In genomic region chr16:3459401-3460090, GRCh38 we compare ENCODE assay signal across 7 cellular contexts. TPM values are rescaled to one million over a fixed set of nuclear protein-coding genes. Genes with fewer than 3 reads are reported as not detected.
DNase-seq lines count a peak whose midpoint lies in the region; ATAC-seq and TF ChIP-seq lines count a peak whose summit lies in the region.

No MANE protein-coding gene starts in this region.

- POLR2A ChIA-PET in HEK293 (lab: Yijun Ruan, JAX), result no interaction called here
- POLR2A ChIA-PET in activated CD4-positive, alpha-beta memory T cell treated with anti-CD3 and anti-CD28 coated beads for 36 hours (lab: Charles Lee), result no interaction called here

- no peak for ATAC-seq in right cardiac atrium
- peak; percentile 15 for ATAC-seq in stimulated activated effector memory CD8-positive, alpha-beta T cell treated with anti-CD3 and anti-CD28 coated beads, Interleukin-12 subunit alpha, Interleukin-12 subunit beta, amount 100 ng/mL, for 72 hours

- H3K9me3 Mint-ChIP-seq in activated CD4-positive, alpha-beta memory T cell treated with anti-CD3 and anti-CD28 coated beads for 36 hours, result no peaks in the 10 kb centered on the region
- H3K9me3 Mint-ChIP-seq in stimulated activated effector memory CD8-positive, alpha-beta T cell treated with anti-CD3 and anti-CD28 coated beads, Interleukin-12 subunit alpha, Interleukin-12 subunit beta, amount 100 ng/mL, for 72 hours, result no peaks in the 10 kb centered on the region

- intact Hi-C loops in activated CD4-positive, alpha-beta memory T cell treated with anti-CD3 and anti-CD28 coated beads for 36 hours (cut with micrococcal nuclease), result loop anchor here (1.0 to 5.0 kb wide), 5 partner anchors 41 to 287 kb away; partner anchors contain the start of genes ZNF174, ZNF263 and ZSCAN32
- intact Hi-C loops in right cardiac atrium (cut with DNase I), result loop anchor here in 2 of 4 donors (5.0 to 10.0 kb wide), 2 partner anchors 55 to 57 kb away; partner anchors contain the start of genes ZNF174 (in 2 of the 2) and ZSCAN32 (in 2 of the 2)

- peaks cover 51% of the 10 kb centered on the region for H3K4me1 Mint-ChIP-seq in activated CD4-positive, alpha-beta memory T cell treated with anti-CD3 and anti-CD28 coated beads for 36 hours (ENCODE audit: low read depth)
- peaks cover 48% of the 10 kb centered on the region for H3K4me1 Mint-ChIP-seq in stimulated activated effector memory CD8-positive, alpha-beta T cell treated with anti-CD3 and anti-CD28 coated beads, Interleukin-12 subunit alpha, Interleukin-12 subunit beta, amount 100 ng/mL, for 72 hours

- H3K4me3 Mint-ChIP-seq in activated CD4-positive, alpha-beta memory T cell treated with anti-CD3 and anti-CD28 coated beads for 36 hours, result peak overlapping the region; percentile 85
- H3K4me3 Mint-ChIP-seq in stimulated activated effector memory CD8-positive, alpha-beta T cell treated with anti-CD3 and anti-CD28 coated beads, Interleukin-12 subunit alpha, Interleukin-12 subunit beta, amount 100 ng/mL, for 72 hours, result peak overlapping the region; percentile 80

- peak; percentile 49 for DNase-seq in activated CD4-positive, alpha-beta memory T cell treated with anti-CD3 and anti-CD28 coated beads for 36 hours
- DNase-seq in right cardiac atrium (no peak), SKM-1 (lab: John Stamatoyannopoulos, UW; ENCODE audit: unreplicated experiment) (no peak), NCI-H2029 treated with DMSO at 0.1 percent for 48 hours (lab: John Stamatoyannopoulos, UW) (no peak), HUDEP-2 (lab: John Stamatoyannopoulos, UW; ENCODE audit: unreplicated experiment in 76 of 76) (no peak)
- no peak for DNase-seq in stimulated activated effector memory CD8-positive, alpha-beta T cell treated with anti-CD3 and anti-CD28 coated beads, Interleukin-12 subunit alpha, Interleukin-12 subunit beta, amount 100 ng/mL, for 72 hours (ENCODE audit: low spot score in 2 of 2)

- CTCF ChIA-PET in HEK293 (lab: Yijun Ruan, JAX), result no interaction called here
- CTCF ChIA-PET in activated CD4-positive, alpha-beta memory T cell treated with anti-CD3 and anti-CD28 coated beads for 36 hours (lab: Charles Lee), result no interaction called here

- no peaks in the 10 kb centered on the region for H3K27me3 ChIP-seq in right cardiac atrium (ENCODE audit: control insufficient read depth, insufficient read depth)

- 50% methylated on average over 9 of the region's 9 CpGs for WGBS in right cardiac atrium

- H3K4me1 ChIP-seq in HEK293 (ENCODE audit: control insufficient read depth, insufficient read depth, low read length) (peaks cover 10% of the 10 kb centered on the region), right cardiac atrium (ENCODE audit: control insufficient read depth, insufficient read depth, low read length) (peaks cover 14% of the 10 kb centered on the region)

- H3K9me3 ChIP-seq in HEK293 (ENCODE audit: control insufficient read depth, insufficient read depth, low read depth, low read length), result no peaks in the 10 kb centered on the region
- no peaks in the 10 kb centered on the region for H3K9me3 ChIP-seq in right cardiac atrium (ENCODE audit: control insufficient read depth, low read length)

- H3K36me3 ChIP-seq in HEK293 (ENCODE audit: control insufficient read depth in 2 of 2, insufficient read depth in 1 of 2, low read length in 2 of 2), result peaks cover 0 to 4% of the 10 kb centered on the region in 2 experiments; a peak in 2 of 3 replicates

- H3K36me3 Mint-ChIP-seq in activated CD4-positive, alpha-beta memory T cell treated with anti-CD3 and anti-CD28 coated beads for 36 hours, result no peaks in the 10 kb centered on the region
- peaks cover 18% of the 10 kb centered on the region for H3K36me3 Mint-ChIP-seq in stimulated activated effector memory CD8-positive, alpha-beta T cell treated with anti-CD3 and anti-CD28 coated beads, Interleukin-12 subunit alpha, Interleukin-12 subunit beta, amount 100 ng/mL, for 72 hours

- H3K27ac ChIP-seq in HEK293 (ENCODE audit: extremely low read depth, low read depth, low read length) (no peak overlapping the region), right cardiac atrium (ENCODE audit: low read length) (peak overlapping the region; percentile 80)

- no peaks in the 10 kb centered on the region for H3K27me3 Mint-ChIP-seq in activated CD4-positive, alpha-beta memory T cell treated with anti-CD3 and anti-CD28 coated beads for 36 hours

- H3K4me3 ChIP-seq in HEK293 (ENCODE audit: low read depth, low read length) (peak overlapping the region; percentile 83), right cardiac atrium (ENCODE audit: low read length) (peak overlapping the region; percentile 94)

- TF ChIP-seq CTCF in HEK293 (tag by site-specific recombination; IDR thresholded peaks at IDR 0.05), result no peak

- peak overlapping the region; percentile 92 for H3K27ac Mint-ChIP-seq in activated CD4-positive, alpha-beta memory T cell treated with anti-CD3 and anti-CD28 coated beads for 36 hours
- H3K27ac Mint-ChIP-seq in stimulated activated effector memory CD8-positive, alpha-beta T cell treated with anti-CD3 and anti-CD28 coated beads, Interleukin-12 subunit alpha, Interleukin-12 subunit beta, amount 100 ng/mL, for 72 hours, result peak overlapping the region; percentile 91

TF ChIP-seq in HEK293, 187 proteins besides CTCF, POLR2A, EP300 and RAD21:
- TF ChIP-seq MYNN (tag by site-specific recombination; IDR thresholded peaks at IDR 0.05; ENCODE audit: borderline replicate concordance) (0 out of 2 replicates have a peak, but pooled peaks have one; percentile 30), ZNF513 (tag by site-specific recombination; IDR thresholded peaks at IDR 0.05) (0 out of 2 replicates have a peak, but pooled peaks have one; percentile 6), ZNF221 (tag by site-specific recombination; IDR thresholded peaks at IDR 0.05; ENCODE audit: borderline replicate concordance) (no peak), PRDM1 (tag by site-specific recombination; IDR thresholded peaks at IDR 0.05) (0 out of 2 replicates have a peak, but pooled peaks have one; percentile 36)

RNA-seq across cellular contexts. Expression of gene NAA60, which starts 16.1 kb away (rescaled TPM):
- 10 to 100 TPM; 26.9 to 34.1 TPM for total RNA-seq in activated CD4-positive, alpha-beta memory T cell treated with anti-CD3 and anti-CD28 coated beads for 36 hours
- total RNA-seq in right cardiac atrium, result 10 to 100 TPM; 40.7 to 51.5 (median 46.0) TPM
- 50.9 TPM for polyA plus RNA-seq in right cardiac atrium

RNA-seq across cellular contexts. Expression of gene ZNF597, which starts 16.2 kb away (rescaled TPM):
- 1 to 10 TPM; 1.6 to 2.1 TPM for total RNA-seq in activated CD4-positive, alpha-beta memory T cell treated with anti-CD3 and anti-CD28 coated beads for 36 hours
- total RNA-seq in right cardiac atrium, result 1 to 10 TPM; 2.0 to 3.5 (median 2.2) TPM
- polyA plus RNA-seq in right cardiac atrium, result 0.88 TPM

RNA-seq across cellular contexts. Expression of gene C16orf90, which starts 35.7 kb away (rescaled TPM):
- not detected for total RNA-seq in activated CD4-positive, alpha-beta memory T cell treated with anti-CD3 and anti-CD28 coated beads for 36 hours
- not detected for total RNA-seq in right cardiac atrium
- not detected for polyA plus RNA-seq in right cardiac atrium

RNA-seq across cellular contexts. Expression of gene CLUAP1, which starts 41.3 kb away (rescaled TPM):
- total RNA-seq in activated CD4-positive, alpha-beta memory T cell treated with anti-CD3 and anti-CD28 coated beads for 36 hours, result 10 to 100 TPM; 17.6 to 21.0 TPM
- total RNA-seq in right cardiac atrium, result 10 to 100 TPM; 16.8 to 22.2 (median 18.6) TPM
- 8.5 TPM for polyA plus RNA-seq in right cardiac atrium

RNA-seq across cellular contexts. Expression of gene ZNF174, which starts 58.5 kb away (rescaled TPM):
- 1 to 10 TPM; 6.0 to 7.3 TPM for total RNA-seq in activated CD4-positive, alpha-beta memory T cell treated with anti-CD3 and anti-CD28 coated beads for 36 hours
- total RNA-seq in right cardiac atrium, result 10 to 100 TPM in 3 of 4 donors, 1 to 10 TPM in 1; 8.9 to 13.5 (median 11.8) TPM
- 11.1 TPM for polyA plus RNA-seq in right cardiac atrium
